ENCODE assay signal across 1 cellular context in the genomic region with DNA sequence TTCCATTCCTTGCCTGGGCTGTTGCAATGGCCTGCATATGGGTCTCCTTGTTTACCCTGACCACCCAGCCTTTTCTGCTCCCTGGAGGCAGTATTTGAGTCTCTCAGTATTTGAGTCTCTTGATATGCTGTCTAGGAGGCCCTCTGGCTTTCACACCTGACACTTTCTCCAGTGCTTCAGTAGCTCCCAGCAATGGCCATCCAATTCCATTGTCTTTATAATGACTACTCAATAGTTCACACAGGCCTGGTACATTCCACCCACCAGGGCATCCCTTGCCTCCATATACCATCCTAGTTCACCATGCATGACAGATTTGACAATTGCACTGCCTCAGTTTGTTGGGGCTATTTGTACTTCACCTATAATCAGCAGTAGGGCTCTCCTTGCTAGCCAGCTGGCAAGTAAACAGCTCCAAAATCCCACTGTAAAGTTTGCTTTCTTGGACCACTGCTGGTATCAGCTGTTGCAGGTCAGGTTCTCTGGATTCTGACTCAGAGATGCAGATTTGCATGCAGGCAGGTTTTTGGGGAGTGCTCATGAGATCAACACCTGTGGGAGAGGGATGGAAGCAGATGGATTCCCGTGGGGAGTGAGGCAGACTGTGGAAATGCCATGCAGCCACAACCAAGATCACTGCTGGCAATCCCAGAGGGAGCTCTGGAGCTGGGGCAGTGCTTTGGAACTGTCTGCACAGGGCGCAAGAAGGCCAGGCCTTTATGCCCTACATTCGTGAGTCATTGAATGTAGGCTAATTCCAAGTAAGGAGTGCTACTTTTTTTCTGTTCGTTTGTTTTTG.
TF ChIP-seq lines count a peak whose summit lies in the region.

No MANE protein-coding gene starts in this region.

TF ChIP-seq in SK-N-SH treated with all-trans-retinoic acid at 6 μM for 48 hours, 23 proteins besides CTCF, POLR2A, EP300 and RAD21 (continued from another document):
- TF ChIP-seq ZNF8 (CRISPR knock-in tag; IDR thresholded peaks at IDR 0.05) (no peak), RARB (CRISPR knock-in tag; IDR thresholded peaks at IDR 0.05) (no peak), TCF4 (CRISPR knock-in tag; IDR thresholded peaks at IDR 0.05; ENCODE audit: borderline replicate concordance) (no peak), OSR1 (CRISPR knock-in tag; IDR thresholded peaks at IDR 0.05) (no peak), PPARA (CRISPR knock-in tag; IDR thresholded peaks at IDR 0.05; ENCODE audit: borderline replicate concordance) (no peak), ESRRG (CRISPR knock-in tag; IDR thresholded peaks at IDR 0.05) (no peak)
- TF ChIP-seq, protein P1, sequence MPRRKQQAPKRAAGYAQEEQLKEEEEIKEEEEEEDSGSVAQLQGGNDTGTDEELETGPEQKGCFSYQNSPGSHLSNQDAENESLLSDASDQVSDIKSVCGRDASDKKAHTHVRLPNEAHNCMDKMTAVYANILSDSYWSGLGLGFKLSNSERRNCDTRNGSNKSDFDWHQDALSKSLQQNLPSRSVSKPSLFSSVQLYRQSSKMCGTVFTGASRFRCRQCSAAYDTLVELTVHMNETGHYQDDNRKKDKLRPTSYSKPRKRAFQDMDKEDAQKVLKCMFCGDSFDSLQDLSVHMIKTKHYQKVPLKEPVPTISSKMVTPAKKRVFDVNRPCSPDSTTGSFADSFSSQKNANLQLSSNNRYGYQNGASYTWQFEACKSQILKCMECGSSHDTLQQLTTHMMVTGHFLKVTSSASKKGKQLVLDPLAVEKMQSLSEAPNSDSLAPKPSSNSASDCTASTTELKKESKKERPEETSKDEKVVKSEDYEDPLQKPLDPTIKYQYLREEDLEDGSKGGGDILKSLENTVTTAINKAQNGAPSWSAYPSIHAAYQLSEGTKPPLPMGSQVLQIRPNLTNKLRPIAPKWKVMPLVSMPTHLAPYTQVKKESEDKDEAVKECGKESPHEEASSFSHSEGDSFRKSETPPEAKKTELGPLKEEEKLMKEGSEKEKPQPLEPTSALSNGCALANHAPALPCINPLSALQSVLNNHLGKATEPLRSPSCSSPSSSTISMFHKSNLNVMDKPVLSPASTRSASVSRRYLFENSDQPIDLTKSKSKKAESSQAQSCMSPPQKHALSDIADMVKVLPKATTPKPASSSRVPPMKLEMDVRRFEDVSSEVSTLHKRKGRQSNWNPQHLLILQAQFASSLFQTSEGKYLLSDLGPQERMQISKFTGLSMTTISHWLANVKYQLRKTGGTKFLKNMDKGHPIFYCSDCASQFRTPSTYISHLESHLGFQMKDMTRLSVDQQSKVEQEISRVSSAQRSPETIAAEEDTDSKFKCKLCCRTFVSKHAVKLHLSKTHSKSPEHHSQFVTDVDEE (CRISPR knock-in tag; IDR thresholded peaks at IDR 0.05) = no peak
